In genomic region chr9:136553581-136553980, GRCh38 we compare ENCODE assay signal across 22 cellular contexts. TPM values are rescaled to one million over a fixed set of nuclear protein-coding genes. Genes with fewer than 3 reads are reported as not detected.
DNase-seq lines count a peak whose midpoint lies in the region; ATAC-seq and TF ChIP-seq lines count a peak whose summit lies in the region.
"Had no signal": no experiment of that assay in that cellular context is flagged by ENCODE, and none has a peak within 500 bp of the region (broad histone marks: within the 10 kb centered on the region; RNA-seq: fewer than 3 reads in every experiment).

No MANE protein-coding gene starts in this region.

- TF ChIP-seq EP300 in esophagus muscularis mucosa (IDR thresholded peaks at IDR 0.05), result no peak

- peak overlapping the region; percentile 59 for H2AK5ac ChIP-seq in trophoblast cell (ENCODE audit: low read length)

- no peaks in the 10 kb centered on the region for H3K27me3 ChIP-seq in esophagus muscularis mucosa
- H3K27me3 ChIP-seq in trophoblast cell (ENCODE audit: insufficient read depth, low read length), result no peaks in the 10 kb centered on the region

- no peak overlapping the region for H2BK5ac ChIP-seq in trophoblast cell (ENCODE audit: low read depth, low read length, poor library complexity)

- H3K36me3 ChIP-seq in esophagus muscularis mucosa (no peaks in the 10 kb centered on the region), trophoblast cell (ENCODE audit: control insufficient read depth in 1 of 2, insufficient read depth in 2 of 2, low read length in 2 of 2) (no peaks in the 10 kb centered on the region)

- WGBS in esophagus muscularis mucosa, result 73% methylated on average over 12 of the region's 14 CpGs
- no CpG with 5 or more reads among the region's 14 CpGs for WGBS in trophoblast cell (ENCODE audit: extremely low coverage, insufficient coverage, insufficient read length)

- H4K91ac ChIP-seq in trophoblast cell (ENCODE audit: low read depth, low read length), result no peak overlapping the region

- no peak overlapping the region for H3K23ac ChIP-seq in trophoblast cell (ENCODE audit: low read length)

- DNase-seq in RWPE1 (ENCODE audit: low spot score) (no peak), esophagus muscularis mucosa (ENCODE audit: extremely low spot score) (no peak), trophoblast cell (no peak), NOMO-1 treated with dmso at 0.1 percent for 144 hours (lab: John Stamatoyannopoulos, UW; ENCODE audit: unreplicated experiment) (no peak)
- DNase-seq in effector CD8-positive, alpha-beta T cell (lab: John Stamatoyannopoulos, UW), result no peak
- DNase-seq in stimulated activated CD4-positive, alpha-beta T cell treated with anti-CD3 and anti-CD28 coated beads, Interleukin-15, amount 100 ng/mL, for 24 hours, result no peak
- DNase-seq: C1 segment of cervical spinal cord; CD4-positive, alpha-beta memory T cell; COR-L47; DMS79 treated with DMSO at 0.1 percent for 48 hours; H7; NCI-H1048; NCI-H1417; NCI-H1694; NCI-H2081 treated with DMSO at 0.1 percent for 48 hours; NCI-H2171; NCI-H226; NCI-H510A; NCI-H69; SHP77 treated with DMSO at 0.1 percent for 48 hours had no signal

- H3K4ac ChIP-seq in trophoblast cell (ENCODE audit: low read depth, low read length), result no peak overlapping the region

- peaks cover 29 to 87% (median 79%) of the 10 kb centered on the region in 4 donors for H3K4me1 ChIP-seq in esophagus muscularis mucosa
- H3K4me1 ChIP-seq in trophoblast cell (ENCODE audit: control insufficient read depth in 1 of 2, insufficient read depth in 2 of 2, low read length in 2 of 2), result peaks cover 14 to 17% of the 10 kb centered on the region in 2 experiments

- H3K27ac ChIP-seq in RWPE1 (peak overlapping the region; percentile 100), esophagus muscularis mucosa (replicated peaks in 1 of 4) (peak overlapping the region; percentile 27 to 99 (median 96)), trophoblast cell (ENCODE audit: low read depth, low read length) (no peak overlapping the region)
- H3K27ac ChIP-seq: KMS-11 had no signal

- H3K9ac ChIP-seq in trophoblast cell (ENCODE audit: low read length), result no peak overlapping the region
- H3K9ac ChIP-seq: KMS-11 had no signal

- H3K18ac ChIP-seq in trophoblast cell (ENCODE audit: low read length), result no peak overlapping the region

- no peaks in the 10 kb centered on the region for H3K9me3 ChIP-seq in esophagus muscularis mucosa
- H3K9me3 ChIP-seq in trophoblast cell (ENCODE audit: insufficient read depth, low read depth, low read length), result peaks cover 1% of the 10 kb centered on the region

- POLR2A ChIA-PET in RWPE1 (lab: Yijun Ruan, JAX; ENCODE audit: low non-redundant PET), result no interaction called here

- H3K79me1 ChIP-seq in trophoblast cell (ENCODE audit: low read length), result peaks cover 16% of the 10 kb centered on the region

- no peaks in the 10 kb centered on the region for H3K79me2 ChIP-seq in trophoblast cell (ENCODE audit: control insufficient read depth, insufficient read depth, low read length, poor library complexity)

- intact Hi-C loops in esophagus muscularis mucosa (cut with DNase I), result no loop called here

- H3K4me2 ChIP-seq in trophoblast cell (ENCODE audit: low read length), result no peak overlapping the region
- H3K4me2 ChIP-seq: KMS-11 had no signal

- peak overlapping the region; percentile 11 for H2BK120ac ChIP-seq in trophoblast cell (ENCODE audit: insufficient read depth, low read length, poor library complexity)

- no peak overlapping the region for H2AFZ ChIP-seq in trophoblast cell (ENCODE audit: insufficient read depth, low read length, poor library complexity)

- CTCF ChIA-PET in RWPE1 (lab: Yijun Ruan, JAX), result interaction anchor here (2.1 kb wide), 1 partner anchor 12 kb away, joined by 5 read pairs; no protein-coding TSS in a partner anchor

- no peak for TF ChIP-seq POLR2A in esophagus muscularis mucosa (IDR thresholded peaks at IDR 0.05; ENCODE audit: low read depth)

- H4K12ac ChIP-seq in trophoblast cell (ENCODE audit: low read depth, low read length), result no peak overlapping the region

- H3K4me3 ChIP-seq in esophagus muscularis mucosa, result no peak overlapping the region
- H3K4me3 ChIP-seq in trophoblast cell (ENCODE audit: low read depth, low read length), result no peak overlapping the region

- no peak overlapping the region for H4K8ac ChIP-seq in trophoblast cell (ENCODE audit: low read depth, low read length)

- H3K14ac ChIP-seq in trophoblast cell (ENCODE audit: low read length), result no peak overlapping the region

- no peak for ATAC-seq in HG02885 (IDR thresholded peaks at IDR 0.05; ENCODE audit: poor library complexity, unreplicated experiment)

- H2BK12ac ChIP-seq in trophoblast cell (ENCODE audit: low read length), result no peak overlapping the region

- no peak for TF ChIP-seq CTCF in RWPE1 (conservative IDR thresholded peaks at IDR 0.05; ENCODE audit: low read depth)
- TF ChIP-seq CTCF in esophagus muscularis mucosa (IDR thresholded peaks at IDR 0.05), result no peak

RNA-seq across cellular contexts. Expression of gene NOTCH1, which starts 7.7 kb away (rescaled TPM):
- 10 to 100 TPM; 48.6 to 90.6 (median 58.8) TPM for total RNA-seq in esophagus muscularis mucosa
- 28.5 and 29.7 TPM in 2 replicates for polyA plus RNA-seq in trophoblast cell (2013)
